ENCODE assay signal across 25 cellular contexts in genomic region chr3:194812177-194812576, GRCh38.
"Had no signal": no experiment of that assay in that cellular context is flagged by ENCODE, and none has a peak within 500 bp of the region (broad histone marks: within the 10 kb centered on the region; RNA-seq: fewer than 3 reads in every experiment).

No MANE protein-coding gene starts in this region.

- H3K9me3 Mint-ChIP-seq: activated B cell treated with CpG ODN at 0.5 μM for 24 hours; activated CD8-positive, alpha-beta T cell treated with anti-CD3 and anti-CD28 coated beads for 36 hours; activated naive CD4-positive, alpha-beta T cell treated with anti-CD3 and anti-CD28 coated beads, Interleukin-2, amount 10 ng/mL, durations not matched to agents 7 days and 5 days; activated naive CD4-positive, alpha-beta T cell treated with anti-CD3 and anti-CD28 coated beads, Interleukin-2, amount 50 U/mL, for 72 hours; activated naive CD8-positive, alpha-beta T cell treated with anti-CD3 and anti-CD28 coated beads, Interleukin-2, amount 10 ng/mL, durations not matched to agents 7 days and 5 days; activated T-cell treated with anti-CD3 and anti-CD28 coated beads, Interleukin-2, amount 50 U/mL, for 4 hours; activated T-helper 17 cell treated with anti-CD3 and anti-CD28 coated beads, Interleukin-2, amount 50 U/mL, for 72 hours; brain; T-helper 2 cell treated with Interferon-gamma antibody and Interleukin-4, amounts not matched to agents 5 μg/mL and 100 μg/mL, for 36 hours had no signal

- H3K4me1 Mint-ChIP-seq: activated naive CD4-positive, alpha-beta T cell treated with anti-CD3 and anti-CD28 coated beads, Interleukin-2, amount 10 ng/mL, durations not matched to agents 7 days and 5 days; activated T-helper 17 cell treated with anti-CD3 and anti-CD28 coated beads, Interleukin-2, amount 50 U/mL, for 72 hours; T-helper 17 cell had no signal

- H3K27ac Mint-ChIP-seq: activated B cell treated with CpG ODN at 0.5 μM for 24 hours; activated CD8-positive, alpha-beta T cell treated with anti-CD3 and anti-CD28 coated beads for 36 hours; activated naive CD4-positive, alpha-beta T cell treated with anti-CD3 and anti-CD28 coated beads, Interleukin-2, amount 10 ng/mL, durations not matched to agents 7 days and 5 days; activated naive CD8-positive, alpha-beta T cell treated with anti-CD3 and anti-CD28 coated beads, Interleukin-2, amount 10 ng/mL, durations not matched to agents 7 days and 5 days; activated T-helper 17 cell treated with anti-CD3 and anti-CD28 coated beads, Interleukin-2, amount 50 U/mL, for 72 hours; brain; T-helper 17 cell; T-helper 2 cell treated with Interferon-gamma antibody and Interleukin-4, amounts not matched to agents 5 μg/mL and 100 μg/mL, for 36 hours had no signal

- H3K36me3 Mint-ChIP-seq: activated naive CD4-positive, alpha-beta T cell treated with anti-CD3 and anti-CD28 coated beads, Interleukin-2, amount 10 ng/mL, durations not matched to agents 7 days and 5 days; activated naive CD4-positive, alpha-beta T cell treated with anti-CD3 and anti-CD28 coated beads, Interleukin-2, amount 50 U/mL, for 72 hours; activated naive CD8-positive, alpha-beta T cell treated with anti-CD3 and anti-CD28 coated beads, Interleukin-2, amount 10 ng/mL, durations not matched to agents 7 days and 5 days; brain had no signal

- ATAC-seq: activated CD4-positive, CD25-positive, alpha-beta regulatory T cell treated with anti-CD3 and anti-CD28 coated beads, Interleukin-2, amount 50 U/mL, for 24 hours; activated CD8-positive, alpha-beta T cell treated with anti-CD3 and anti-CD28 coated beads for 36 hours; activated naive CD4-positive, alpha-beta T cell treated with anti-CD3 and anti-CD28 coated beads, Interleukin-2, amount 50 U/mL, for 72 hours; activated T-cell treated with anti-CD3 and anti-CD28 coated beads, Interleukin-2, amount 50 U/mL, for 4 hours; activated T-helper 17 cell treated with anti-CD3 and anti-CD28 coated beads, Interleukin-2, amount 50 U/mL, for 72 hours; esophagus mucosa; T-helper 17 cell had no signal

- DNase-seq: activated B cell treated with CpG ODN at 0.5 μM for 24 hours; activated CD4-positive, alpha-beta T cell treated with anti-CD3 and anti-CD28 coated beads for 48 hours; activated CD4-positive, alpha-beta T cell treated with anti-CD3 and anti-CD28 coated beads, Interleukin-2, amount 50 U/mL, for 1 hour; activated CD4-positive, alpha-beta T cell treated with anti-CD3 and anti-CD28 coated beads, Interleukin-2, amount 50 U/mL, for 48 hours; activated CD8-positive, alpha-beta memory T cell treated with anti-CD3 and anti-CD28 coated beads for 24 hours; activated CD8-positive, alpha-beta T cell treated with anti-CD3 and anti-CD28 coated beads for 36 hours; activated gamma-delta T cell; activated naive CD4-positive, alpha-beta T cell; activated naive CD4-positive, alpha-beta T cell treated with anti-CD3 and anti-CD28 coated beads, Interleukin-2, amount 10 ng/mL, durations not matched to agents 7 days and 5 days; activated naive CD8-positive, alpha-beta T cell treated with anti-CD3 and anti-CD28 coated beads, Interleukin-2, amount 10 ng/mL, durations not matched to agents 7 days and 5 days; activated T-cell treated with anti-CD3 and anti-CD28 coated beads, Interleukin-2, amount 50 U/mL, for 4 hours; caudate nucleus; colonic mucosa; effector CD8-positive, alpha-beta T cell; foreskin fibroblast; T-helper 1 cell; T-helper 17 cell; T1000; WERI-Rb-1 had no signal

- H3K4me3 Mint-ChIP-seq: activated B cell treated with CpG ODN at 0.5 μM for 24 hours; activated CD8-positive, alpha-beta T cell treated with anti-CD3 and anti-CD28 coated beads for 36 hours; activated naive CD4-positive, alpha-beta T cell treated with anti-CD3 and anti-CD28 coated beads, Interleukin-2, amount 10 ng/mL, durations not matched to agents 7 days and 5 days; activated naive CD8-positive, alpha-beta T cell treated with anti-CD3 and anti-CD28 coated beads, Interleukin-2, amount 10 ng/mL, durations not matched to agents 7 days and 5 days; activated T-cell treated with anti-CD3 and anti-CD28 coated beads, Interleukin-2, amount 50 U/mL, for 4 hours; activated T-helper 17 cell treated with anti-CD3 and anti-CD28 coated beads, Interleukin-2, amount 50 U/mL, for 72 hours; brain; T-helper 17 cell; T-helper 2 cell treated with Interferon-gamma antibody and Interleukin-4, amounts not matched to agents 5 μg/mL and 100 μg/mL, for 36 hours had no signal
